7 cellular contexts compared by ENCODE assay signal in the genomic region with DNA sequence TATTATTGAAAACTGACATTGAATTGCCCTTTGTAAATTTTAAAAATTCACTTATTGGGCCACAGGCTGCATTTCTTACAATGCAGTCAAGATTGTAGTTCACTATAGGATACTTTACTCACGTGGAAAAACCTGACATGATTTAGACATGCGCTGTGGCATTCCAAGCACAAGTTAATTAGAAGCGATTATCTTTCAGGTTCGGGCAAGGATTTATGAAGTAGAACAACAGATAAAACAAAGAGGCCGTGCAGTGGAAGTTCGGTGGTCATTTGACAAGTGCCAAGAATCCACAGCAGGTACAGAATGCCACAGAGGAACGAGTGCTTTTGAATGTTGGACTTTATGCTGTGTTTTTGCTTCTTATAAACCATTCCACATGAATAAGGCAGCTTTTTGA. TPM values are rescaled to one million over a fixed set of nuclear protein-coding genes. Genes with fewer than 3 reads are reported as not detected.
"Had no signal": no experiment of that assay in that cellular context is flagged by ENCODE, and none has a peak within 500 bp of the region (broad histone marks: within the 10 kb centered on the region; RNA-seq: fewer than 3 reads in every experiment).

No MANE protein-coding gene starts in this region.

- H3K4me3 ChIP-seq: K562 had no signal

- H3K36me3 Mint-ChIP-seq: IgD-negative memory B cell had no signal

- ATAC-seq: HepG2, K562 had no signal

- H3K27me3 Mint-ChIP-seq: IgD-negative memory B cell had no signal

- DNase-seq: IMR-90 had no signal

- H3K27ac ChIP-seq: HL-60 had no signal

- H3K4me3 Mint-ChIP-seq: IgD-negative memory B cell had no signal

RNA-seq across cellular contexts. Expression of a gene that starts 37.8 kb away (rescaled TPM):
- total RNA-seq: HepG2, HT-29, HT1080, IMR-90, K562 had no signal
